23 cellular contexts compared by ENCODE assay signal in the genomic region with DNA sequence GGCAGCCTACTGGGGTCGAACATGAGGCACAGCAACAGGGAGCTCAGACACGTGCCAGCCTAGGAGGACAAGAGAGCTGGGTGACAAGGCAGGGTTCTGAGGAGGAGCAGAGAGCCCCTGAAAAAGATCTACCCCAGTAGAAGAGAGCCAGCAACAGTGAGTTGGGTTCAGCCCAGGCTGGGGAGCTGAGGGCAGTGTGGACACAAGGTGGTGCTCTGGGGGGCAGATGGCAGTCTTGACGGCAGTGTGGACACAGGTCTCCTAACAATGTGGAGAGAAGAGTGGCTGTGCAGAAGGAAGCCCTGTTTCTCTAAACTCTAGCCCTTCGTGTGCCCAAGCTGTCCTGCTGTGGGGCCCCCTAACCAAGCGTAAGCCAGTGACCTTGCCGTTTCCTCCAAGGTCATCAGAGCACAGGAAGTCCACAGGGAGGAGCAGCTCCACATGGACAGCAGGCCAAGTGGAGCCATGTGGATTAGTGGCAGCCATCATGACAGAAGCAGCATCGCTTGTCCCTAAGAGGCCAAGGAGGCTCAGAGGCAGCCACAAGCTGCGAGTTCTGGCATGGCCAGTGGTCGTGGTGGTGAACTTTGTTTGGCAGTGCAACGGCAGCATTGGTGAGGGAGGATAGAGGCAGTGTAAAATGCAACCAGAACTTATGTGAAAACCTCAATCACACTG. TPM values are rescaled to one million over a fixed set of nuclear protein-coding genes. Genes with fewer than 3 reads are reported as not detected.
DNase-seq lines count a peak whose midpoint lies in the region; ATAC-seq, FAIRE-seq and TF ChIP-seq lines count a peak whose summit lies in the region.
"Had no signal": no experiment of that assay in that cellular context is flagged by ENCODE, and none has a peak within 500 bp of the region (broad histone marks: within the 10 kb centered on the region; RNA-seq: fewer than 3 reads in every experiment).

No MANE protein-coding gene starts in this region.

- intact Hi-C loops in K562 (cut with micrococcal nuclease) = no loop called here
- intact Hi-C loops in HepG2 (cut with micrococcal nuclease; ENCODE audit: unreplicated experiment) = no loop called here

- TF ChIP-seq POLR2A in K562 (conservative IDR thresholded peaks at IDR 0.05) (no peak), HepG2 (IDR thresholded peaks at IDR 0.05; ENCODE audit: insufficient read depth in 1 of 2, low read depth in 2 of 2, low read length in 2 of 2) (no peak), GM12891 (IDR thresholded peaks at IDR 0.05; ENCODE audit: low read depth, low read length) (no peak)

- ATAC-seq in K562 = no peak
- peak; percentile 61 for ATAC-seq in HepG2
- ATAC-seq: GM12878 had no signal

- H3K4me1 ChIP-seq in K562 (replicated peaks in 1 of 2; ENCODE audit: control insufficient read depth in 2 of 2, insufficient read depth in 2 of 2, low read length in 2 of 2) (no peaks in the 10 kb centered on the region; a peak in 1 of 5 replicates), cardiac muscle cell (ENCODE audit: low read depth) (peaks cover 13% of the 10 kb centered on the region), HepG2 (ENCODE audit: insufficient read depth, low read length) (peaks cover 31% of the 10 kb centered on the region), rectal smooth muscle tissue (ENCODE audit: control insufficient read depth, insufficient read depth, low read length) (peaks cover 14% of the 10 kb centered on the region)
- H3K4me1 ChIP-seq: BLaER1 had no signal

- H3K79me2 ChIP-seq in K562 (ENCODE audit: control insufficient read depth, insufficient read depth, low read length) (no peaks in the 10 kb centered on the region), HepG2 (ENCODE audit: insufficient read depth, low read length) (no peaks in the 10 kb centered on the region)

- H3K9me3 ChIP-seq in K562 (replicated peaks; ENCODE audit: control insufficient read depth, insufficient read depth, low read depth, low read length) = no peaks in the 10 kb centered on the region
- no peaks in the 10 kb centered on the region for H3K9me3 ChIP-seq in cardiac muscle cell (ENCODE audit: low read depth)
- no peaks in the 10 kb centered on the region for H3K9me3 ChIP-seq in HepG2 (ENCODE audit: low read length)
- H3K9me3 ChIP-seq: BLaER1 had no signal

- H4K20me1 ChIP-seq in K562 (replicated peaks; ENCODE audit: control insufficient read depth, insufficient read depth, low read length) (no peaks in the 10 kb centered on the region), HepG2 (ENCODE audit: insufficient read depth, low read length) (no peaks in the 10 kb centered on the region)
- H4K20me1 ChIP-seq: BLaER1 had no signal

- TF ChIP-seq EP300 in K562 (IDR thresholded peaks at IDR 0.05; ENCODE audit: low read length) (no peak), HepG2 (IDR thresholded peaks at IDR 0.05; ENCODE audit: low read depth in 2 of 2, low read length in 2 of 2) (no peak), HepG2 (CRISPR knock-in tag; IDR thresholded peaks at IDR 0.05; ENCODE audit: borderline replicate concordance) (no peak)

- TF ChIP-seq RAD21 in K562 (CRISPR knock-in tag; conservative IDR thresholded peaks at IDR 0.05 in 1 of 2, IDR thresholded peaks at IDR 0.05 in 1 of 2) (no peak), HepG2 (CRISPR knock-in tag; IDR thresholded peaks at IDR 0.05) (no peak)

- CTCF ChIA-PET in K562 (lab: Yijun Ruan, JAX; ENCODE audit: low intra/inter-chr PET ratio) (no interaction called here), HepG2 (lab: Yijun Ruan, JAX; ENCODE audit: low intra/inter-chr PET ratio, low total read pairs) (no interaction called here)

- peaks cover 0 to 44% of the 10 kb centered on the region in 2 experiments; a peak in 3 of 5 replicates for H3K27me3 ChIP-seq in K562 (ENCODE audit: control insufficient read depth in 2 of 2, insufficient read depth in 2 of 2, low read length in 2 of 2)
- peaks cover 12% of the 10 kb centered on the region for H3K27me3 ChIP-seq in cardiac muscle cell
- H3K27me3 ChIP-seq in HepG2 (ENCODE audit: control insufficient read depth in 1 of 2, insufficient read depth in 2 of 2, low read length in 2 of 2) = peaks cover 3 to 27% of the 10 kb centered on the region in 2 experiments; a peak in 3 of 5 replicates
- no peaks in the 10 kb centered on the region for H3K27me3 ChIP-seq in rectal smooth muscle tissue (ENCODE audit: control insufficient read depth, insufficient read depth, low read length)
- H3K27me3 ChIP-seq: BLaER1 had no signal

- BruUV-seq in K562 (replicated peaks; lab: Mats Ljungman, UMichigan) (no TSS peak), HepG2 (replicated peaks; lab: Mats Ljungman, UMichigan) (no TSS peak)

- no peaks in the 10 kb centered on the region for H3K9me1 ChIP-seq in K562 (ENCODE audit: control insufficient read depth, insufficient read depth, low read length)

- WGBS in K562 (ENCODE audit: insufficient coverage, low coverage, missing lambda C conversion rate) = 2% methylated on average over 9 of the region's 10 CpGs
- WGBS in HepG2 (ENCODE audit: low lambda C conversion rate) = 44% methylated on average over 7 of the region's 10 CpGs

- H2AFZ ChIP-seq in K562 (ENCODE audit: low read depth, low read length) (no peak overlapping the region), HepG2 (ENCODE audit: low read length) (no peak overlapping the region)

- H3K4me2 ChIP-seq in K562 (ENCODE audit: insufficient read depth, low read length) (no peak overlapping the region), HepG2 (ENCODE audit: low read depth, low read length) (peak overlapping the region; percentile 20; the same call in 1 of the 2 replicates)
- H3K4me2 ChIP-seq: BLaER1 had no signal

- H3K36me3 ChIP-seq in K562 (ENCODE audit: control insufficient read depth, insufficient read depth, low read length) (no peaks in the 10 kb centered on the region), cardiac muscle cell (no peaks in the 10 kb centered on the region), HepG2 (replicated peaks in 1 of 2; ENCODE audit: control insufficient read depth in 1 of 2, insufficient read depth in 2 of 2, low read length in 2 of 2) (no peaks in the 10 kb centered on the region), rectal smooth muscle tissue (ENCODE audit: control insufficient read depth, insufficient read depth, low read length) (no peaks in the 10 kb centered on the region)
- H3K36me3 ChIP-seq: BLaER1 had no signal

- H3K27ac ChIP-seq in K562 (ENCODE audit: extremely low read depth, low read depth, low read length) = no peak overlapping the region; the same call in 2 of the 3 replicates
- H3K27ac ChIP-seq in cardiac muscle cell = peak overlapping the region; percentile 83
- no peak overlapping the region for H3K27ac ChIP-seq in HepG2 (ENCODE audit: extremely low read length, insufficient read depth, low read length)
- H3K27ac ChIP-seq in rectal smooth muscle tissue (ENCODE audit: low read depth, low read length) = peak overlapping the region; percentile 35
- H3K27ac ChIP-seq: BLaER1 had no signal

- H3K9ac ChIP-seq in K562 (ENCODE audit: insufficient read depth in 1 of 2, low read depth in 2 of 2, low read length in 2 of 2) = no peak overlapping the region
- H3K9ac ChIP-seq in HepG2 (ENCODE audit: insufficient read depth, low read depth, low read length) = no peak overlapping the region
- H3K9ac ChIP-seq in rectal smooth muscle tissue (ENCODE audit: low read length) = no peak overlapping the region
- H3K9ac ChIP-seq: BLaER1 had no signal

- TF ChIP-seq CTCF in K562 (IDR thresholded peaks at IDR 0.05 in 2 of 3, conservative IDR thresholded peaks at IDR 0.05 in 1 of 3; ENCODE audit: insufficient read depth in 2 of 3, low read depth in 1 of 3, low read length in 3 of 3) (no peak), cardiac muscle cell (IDR thresholded peaks at IDR 0.05; ENCODE audit: low read depth, low read length) (no peak), HepG2 (CRISPR knock-in tag; IDR thresholded peaks at IDR 0.05) (no peak)

- POLR2A ChIA-PET in K562 (lab: Yijun Ruan, JAX) (interaction anchor here (0.6 kb wide), 1 partner anchor 48 kb away, joined by 3 read pairs; no protein-coding TSS in a partner anchor), HepG2 (lab: Yijun Ruan, JAX) (no interaction called here)

- no peak for FAIRE-seq in K562 (lab: Jason Lieb, UNC)
- no peak for FAIRE-seq in HepG2 (lab: Jason Lieb, UNC)
- no peak for FAIRE-seq in GM12891 (lab: Jason Lieb, UNC)
- FAIRE-seq: GM12878, RCC 7860 had no signal

- H3K4me3 ChIP-seq in K562 (no peak overlapping the region), cardiac muscle cell (no peak overlapping the region), HepG2 (replicated peaks in 1 of 3; ENCODE audit: insufficient read depth in 1 of 3, low read depth in 2 of 3, low read length in 3 of 3) (no peak overlapping the region; a peak in 1 of 6 replicates), rectal smooth muscle tissue (ENCODE audit: low read length) (no peak overlapping the region)
- H3K4me3 ChIP-seq: BLaER1, GM12878 had no signal

- in situ Hi-C loops in K562 (cut with MboI) = no loop called here
- in situ Hi-C loops in HepG2 (cut with HindIII; ENCODE audit: extremely low pct_ligation_motif_present, low pct_unique_long_range_greater_than_20kb) = no loop called here

- DNase-seq in K562 (ENCODE audit: extremely low read depth in 1 of 4, low spot score in 3 of 4) = no peak
- no peak for DNase-seq in cardiac muscle cell (ENCODE audit: low read depth in 1 of 2, low spot score in 1 of 2)
- no peak for DNase-seq in HepG2 (ENCODE audit: low spot score)
- DNase-seq in DMS114 treated with DMSO at 0.1 percent for 48 hours (lab: John Stamatoyannopoulos, UW; ENCODE audit: unreplicated experiment) = no peak
- no peak for DNase-seq in GM12891 (ENCODE audit: insufficient read length, low spot score)
- DNase-seq in NOMO-1 (lab: John Stamatoyannopoulos, UW; ENCODE audit: unreplicated experiment in 2 of 2) = no peak
- DNase-seq: CD4-positive, alpha-beta T cell; COR-L47; DND-41; H9; HFFc6; KG1; NCI-H1105 treated with DMSO at 0.1 percent for 48 hours; NCI-H1694; NCI-H2081; NCI-H2171; NCI-H345; NCI-H526; OCI-M1 had no signal

RNA-seq across cellular contexts. Expression of gene LMX1B, which starts 25.1 kb away (rescaled TPM):
- not detected in 2 replicates for total RNA-seq in K562 (2011; cell fraction: chromatin; rRNA removed; ENCODE audit: low replicate concordance)
- not detected in 2 replicates for total RNA-seq in K562 (2011; cell fraction: nucleolus; rRNA removed)
- not detected in 2 replicates for total RNA-seq in K562 (2011; cell fraction: nucleoplasm; rRNA removed)
- total RNA-seq in K562 (2014; rRNA removed) = not detected in 2 replicates
- total RNA-seq in K562 (2014; rRNA removed; fragmentation: Illumina TruSeq; extraction: Trizol) = not detected in 2 replicates
- not detected in 2 replicates for total RNA-seq in K562 (2015; rRNA removed; fragmentation: Illumina TruSeq; extraction: Trizol)
- not detected in 2 replicates for total RNA-seq in K562 (2021)
- not detected in 2 replicates for polyA plus RNA-seq in K562 (2011; rRNA removed)
- polyA plus RNA-seq in K562 (2011; cell fraction: cytosol; rRNA removed) = not detected in 2 replicates
- polyA plus RNA-seq in K562 (2011; cell fraction: nucleus; rRNA removed) = not detected in 2 replicates
- polyA plus RNA-seq in K562 (2012) = not detected in 2 replicates
- not detected in 2 replicates for polyA plus RNA-seq in K562 (2014; fragmentation: Illumina TruSeq; extraction: Trizol)
- not detected for polyA plus RNA-seq in K562 (2014; fragmentation: Nextera tagmentation; extraction: Ambion mirVana)
- not detected in 2 replicates for polyA plus RNA-seq in K562 (2014; rRNA removed)
- polyA minus RNA-seq in K562 (2011; rRNA and poly(A)+ RNA removed) = not detected in 2 replicates
- not detected in 2 replicates for polyA minus RNA-seq in K562 (2011; cell fraction: cytosol; rRNA and poly(A)+ RNA removed)
- not detected in 2 replicates for polyA minus RNA-seq in K562 (2011; cell fraction: nucleus; rRNA and poly(A)+ RNA removed)
- total RNA-seq in cardiac muscle cell = 0.14 TPM in 1 of 2 replicates, not detected in the other
- not detected in 2 replicates for polyA plus RNA-seq in cardiac muscle cell
- not detected in 2 replicates for total RNA-seq in HepG2 (2016; rRNA removed; fragmentation: Illumina TruSeq; extraction: Trizol)
- total RNA-seq in HepG2 (2016; cell fraction: cytosol; rRNA removed; fragmentation: Illumina TruSeq; extraction: Trizol; ENCODE audit: low read depth) = not detected in 2 replicates
- not detected in 2 replicates for total RNA-seq in HepG2 (2016; cell fraction: insoluble cytoplasmic fraction; rRNA removed; fragmentation: Illumina TruSeq; extraction: Trizol)
- total RNA-seq in HepG2 (2016; cell fraction: membrane; rRNA removed; fragmentation: Illumina TruSeq; extraction: Trizol) = not detected in 2 replicates
- not detected in 2 replicates for total RNA-seq in HepG2 (2016; cell fraction: nucleus; rRNA removed; fragmentation: Illumina TruSeq; extraction: Trizol)
- polyA plus RNA-seq in HepG2 (2011; rRNA removed) = not detected in 2 replicates
- polyA plus RNA-seq in HepG2 (2011; cell fraction: cytosol; rRNA removed) = 0.04 TPM in 1 of 2 replicates, not detected in the other
- polyA plus RNA-seq in HepG2 (2011; cell fraction: nucleus; rRNA removed) = 0.03 TPM in 1 of 2 replicates, not detected in the other
- not detected in 2 replicates for polyA plus RNA-seq in HepG2 (2012)
- polyA plus RNA-seq in HepG2 (2016; cell fraction: cytosol; fragmentation: Illumina TruSeq; extraction: Trizol; ENCODE audit: low read depth) = not detected in 2 replicates
- 0.03 TPM in 1 of 2 replicates, not detected in the other for polyA plus RNA-seq in HepG2 (2016; cell fraction: insoluble cytoplasmic fraction; fragmentation: Illumina TruSeq; extraction: Trizol; ENCODE audit: low read depth)
- polyA plus RNA-seq in HepG2 (2016; cell fraction: membrane; fragmentation: Illumina TruSeq; extraction: Trizol; ENCODE audit: low read depth) = 0.16 TPM in 1 of 2 replicates, not detected in the other
- polyA plus RNA-seq in HepG2 (2016; cell fraction: nucleus; fragmentation: Illumina TruSeq; extraction: Trizol; ENCODE audit: insufficient read depth, low read depth) = not detected in 2 replicates
- polyA minus RNA-seq in HepG2 (2011; rRNA and poly(A)+ RNA removed; ENCODE audit: low replicate concordance) = 0.06 TPM in 1 of 2 replicates, not detected in the other
- not detected in 2 replicates for polyA minus RNA-seq in HepG2 (2011; cell fraction: cytosol; rRNA and poly(A)+ RNA removed)
- not detected in 2 replicates for polyA minus RNA-seq in HepG2 (2011; cell fraction: nucleus; rRNA and poly(A)+ RNA removed)
- not detected for polyA plus RNA-seq in GM12891 (2012; ENCODE audit: low read depth, missing spikeins)
- total RNA-seq: CD4-positive, alpha-beta T cell; GM12878; HFFc6 had no signal
- polyA plus RNA-seq: GM12878 had no signal

Comparison
In these comparisons a context has a peak if more than half of its experiments do, and no peak if none do; other contexts are left out.
1. H3K27ac ChIP-seq: peak in cardiac muscle cell (single experiment) and rectal smooth muscle tissue (single experiment); none in K562 (single experiment) and HepG2 (single experiment).
2. Of the 241 proteins assayed by ChIP-seq in both HepG2 and K562: peak only in HepG2: none; only in K562: none; in both: ESRRA; in neither: 240.